24 cellular contexts compared by ENCODE assay signal in genomic region chr6:16898640-16899428, GRCh38.
"Had no signal": no experiment of that assay in that cellular context is flagged by ENCODE, and none has a peak within 500 bp of the region (broad histone marks: within the 10 kb centered on the region; RNA-seq: fewer than 3 reads in every experiment).

No MANE protein-coding gene starts in this region.

- H3K27ac ChIP-seq: left ventricle myocardium inferior, neural progenitor cell, neutrophil, parathyroid adenoma, right atrium auricular region, right lobe of liver, tibial nerve, upper lobe of left lung, vagina had no signal

- H2AFZ ChIP-seq: neural progenitor cell, parathyroid adenoma had no signal

- H3K9me3 ChIP-seq: neutrophil, upper lobe of left lung, vagina had no signal

- H3K9ac ChIP-seq: neural progenitor cell, parathyroid adenoma had no signal

- H3K4me3 Mint-ChIP-seq: naive thymus-derived CD8-positive, alpha-beta T cell; nephron; neural progenitor cell; stimulated activated memory B cell treated with anti-CD40 and anti-IgM and Interleukin-4, amounts not matched to agents 10 μg/mL and 1 μg/mL and 100 μg/mL, for 72 hours; stimulated activated naive CD8-positive, alpha-beta T cell treated with anti-CD3 and anti-CD28 coated beads, Interleukin-15, amount 100 ng/mL, for 72 hours had no signal

- H3K4me1 ChIP-seq: left ventricle myocardium inferior, neural progenitor cell, parathyroid adenoma, right lobe of liver, vagina had no signal

- DNase-seq: islet precursor cell; left ventricle myocardium inferior; mesenchymal stem cell; naive thymus-derived CD8-positive, alpha-beta T cell; occipital lobe; right lobe of liver; stimulated activated CD4-positive, alpha-beta T cell treated with anti-CD3 and anti-CD28 coated beads, Interleukin-1b, Interleukin-23, amount 100 ng/mL, for 48 hours; stimulated activated CD4-positive, alpha-beta T cell treated with anti-CD3 and anti-CD28 coated beads, Interleukin-2, amount 100 ng/mL, for 48 hours; stimulated activated CD4-positive, alpha-beta T cell treated with anti-CD3 and anti-CD28 coated beads, Interleukin-4, amount 100 ng/mL, for 4 hours; stimulated activated CD8-positive, alpha-beta memory T cell treated with anti-CD3 and anti-CD28 coated beads, Interleukin-4, amount 100 ng/mL, for 48 hours; stimulated activated naive CD4-positive, alpha-beta T cell treated with Interleukin-2 at 50 U/mL for 16 hours; stimulated activated naive CD8-positive, alpha-beta T cell treated with anti-CD3 and anti-CD28 coated beads, Interleukin-15, amount 100 ng/mL, for 72 hours; substantia nigra; upper lobe of left lung had no signal

- ATAC-seq: naive thymus-derived CD8-positive, alpha-beta T cell; right lobe of liver; stimulated activated memory B cell treated with anti-CD40 and anti-IgM and Interleukin-4, amounts not matched to agents 10 μg/mL and 1 μg/mL and 100 μg/mL, for 72 hours; stimulated activated naive CD8-positive, alpha-beta T cell treated with anti-CD3 and anti-CD28 coated beads, Interleukin-15, amount 100 ng/mL, for 72 hours had no signal

- H3K36me3 Mint-ChIP-seq: neural progenitor cell; stimulated activated memory B cell treated with anti-CD40 and anti-IgM and Interleukin-4, amounts not matched to agents 10 μg/mL and 1 μg/mL and 100 μg/mL, for 72 hours had no signal

- H3K9me3 Mint-ChIP-seq: stimulated activated memory B cell treated with anti-CD40 and anti-IgM and Interleukin-4, amounts not matched to agents 10 μg/mL and 1 μg/mL and 100 μg/mL, for 72 hours had no signal

- H3K27me3 ChIP-seq: neural progenitor cell, neutrophil, right atrium auricular region, right lobe of liver, tibial nerve, upper lobe of left lung, vagina had no signal

- H3K4me1 Mint-ChIP-seq: naive thymus-derived CD8-positive, alpha-beta T cell; stimulated activated memory B cell treated with anti-CD40 and anti-IgM and Interleukin-4, amounts not matched to agents 10 μg/mL and 1 μg/mL and 100 μg/mL, for 72 hours; stimulated activated naive CD8-positive, alpha-beta T cell treated with anti-CD3 and anti-CD28 coated beads, Interleukin-15, amount 100 ng/mL, for 72 hours had no signal

- H3K4me3 ChIP-seq: left ventricle myocardium inferior, neural progenitor cell, right atrium auricular region, right lobe of liver, smooth muscle cell, tibial nerve, upper lobe of left lung, vagina had no signal

- H3K27me3 Mint-ChIP-seq: progenitor cell of endocrine pancreas had no signal

- H3K36me3 ChIP-seq: left ventricle myocardium inferior, neural progenitor cell, neutrophil, right atrium auricular region, right lobe of liver, tibial nerve, upper lobe of left lung, vagina had no signal

- H3K79me2 ChIP-seq: parathyroid adenoma had no signal

- H3K4me2 ChIP-seq: neural progenitor cell, smooth muscle cell had no signal

- H3K27ac Mint-ChIP-seq: naive thymus-derived CD8-positive, alpha-beta T cell; nephron; neural progenitor cell; progenitor cell of endocrine pancreas; stimulated activated memory B cell treated with anti-CD40 and anti-IgM and Interleukin-4, amounts not matched to agents 10 μg/mL and 1 μg/mL and 100 μg/mL, for 72 hours; stimulated activated naive CD8-positive, alpha-beta T cell treated with anti-CD3 and anti-CD28 coated beads, Interleukin-15, amount 100 ng/mL, for 72 hours had no signal
